1 cellular context compared by ENCODE assay signal in genomic region chr11:1051356-1052132, GRCh38.
TF ChIP-seq lines count a peak whose summit lies in the region.

No MANE protein-coding gene starts in this region.

TF ChIP-seq in HCT116, 20 proteins besides CTCF, POLR2A, EP300 and RAD21:
- no peak for TF ChIP-seq ELF1 (IDR thresholded peaks at IDR 0.05; ENCODE audit: borderline replicate concordance, low read depth)
- TF ChIP-seq EZH2phosphoT487 (IDR thresholded peaks at IDR 0.05; ENCODE audit: borderline replicate concordance): no peak
- no peak for TF ChIP-seq EZH2 (IDR thresholded peaks at IDR 0.05)
- TF ChIP-seq SRF (IDR thresholded peaks at IDR 0.05; ENCODE audit: low read depth): no peak
- no peak for TF ChIP-seq CEBPB (IDR thresholded peaks at IDR 0.05; ENCODE audit: low read depth)
- no peak for TF ChIP-seq YY1 (IDR thresholded peaks at IDR 0.05; ENCODE audit: extremely low read depth, insufficient replicate concordance, low read depth, low read length)
TF ChIP-seq in HCT116: peak in this region for 0.
